ENCODE assay signal across 22 cellular contexts in genomic region chr1:208332774-208333126, GRCh38.
"Had no signal": no experiment of that assay in that cellular context is flagged by ENCODE, and none has a peak within 500 bp of the region (broad histone marks: within the 10 kb centered on the region; RNA-seq: fewer than 3 reads in every experiment).

No MANE protein-coding gene starts in this region.

- ATAC-seq: gastroesophageal sphincter; left cardiac atrium; left ventricle myocardium superior; naive thymus-derived CD4-positive, alpha-beta T cell; right cardiac atrium; stimulated activated effector memory CD8-positive, alpha-beta T cell treated with anti-CD3 and anti-CD28 coated beads, Interleukin-12 subunit alpha, Interleukin-12 subunit beta, amount 100 ng/mL, for 72 hours; stimulated activated naive CD8-positive, alpha-beta T cell treated with anti-CD3 and anti-CD28 coated beads, Interleukin-15, Interleukin-2, amounts not matched to agents 100 U/mL and 50 U/mL, for 24 hours had no signal

- H3K4me1 ChIP-seq: colonic mucosa, gastroesophageal sphincter, suprapubic skin, thyroid gland, upper lobe of left lung, uterus had no signal

- H3K4me3 ChIP-seq: colonic mucosa, esophagus squamous epithelium, gastroesophageal sphincter, lung, suprapubic skin, thyroid gland, upper lobe of left lung, uterus had no signal

- DNase-seq: colonic mucosa; dermis blood vessel endothelial cell; esophagus squamous epithelium; foreskin fibroblast; glutamatergic neuron; kidney; left cardiac atrium; left ventricle myocardium superior; mesenchymal stem cell; naive thymus-derived CD4-positive, alpha-beta T cell; posterior cingulate gyrus; right cardiac atrium; stimulated activated CD4-positive, alpha-beta T cell treated with anti-CD3 and anti-CD28 coated beads, Interleukin-4, amount 100 ng/mL, for 1 hour; stimulated activated CD8-positive, alpha-beta memory T cell treated with anti-CD3 and anti-CD28 coated beads, Interleukin-4, amount 100 ng/mL, for 48 hours; stimulated activated naive CD8-positive, alpha-beta T cell treated with anti-CD3 and anti-CD28 coated beads, Interleukin-15, Interleukin-2, amounts not matched to agents 100 U/mL and 50 U/mL, for 24 hours; thyroid gland; upper lobe of left lung; uterus had no signal

- H3K9me3 ChIP-seq: colonic mucosa, esophagus squamous epithelium, gastroesophageal sphincter, suprapubic skin, thyroid gland, upper lobe of left lung, uterus had no signal

- H3K36me3 ChIP-seq: colonic mucosa, esophagus squamous epithelium, gastroesophageal sphincter, suprapubic skin, thyroid gland, upper lobe of left lung, uterus had no signal

- H3K27ac ChIP-seq: colonic mucosa, esophagus squamous epithelium, gastroesophageal sphincter, suprapubic skin, thyroid gland, upper lobe of left lung, uterus had no signal

- H3K27me3 ChIP-seq: colonic mucosa, gastroesophageal sphincter, thyroid gland, upper lobe of left lung, uterus had no signal
